ENCODE assay signal across 15 cellular contexts in the genomic region with DNA sequence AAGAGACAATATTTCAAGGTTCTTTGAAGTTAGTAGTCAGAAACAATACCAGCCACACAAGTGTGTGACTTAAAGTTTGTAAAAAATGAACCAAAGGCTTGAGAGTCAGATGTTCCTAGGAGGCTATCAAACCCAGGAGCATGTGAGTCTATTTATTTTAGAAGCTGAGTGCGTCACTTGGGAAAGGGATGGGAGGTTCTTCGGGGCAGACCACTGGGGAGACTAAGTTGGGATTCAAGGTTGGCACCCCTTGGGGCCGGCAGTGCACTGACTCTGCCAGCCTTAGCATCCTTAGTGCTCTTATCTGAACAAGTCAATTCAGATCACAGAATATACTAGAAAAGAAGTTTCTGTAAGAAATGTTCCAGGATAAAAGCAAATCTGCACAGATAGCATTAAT. TPM values are rescaled to one million over a fixed set of nuclear protein-coding genes. Genes with fewer than 3 reads are reported as not detected.
DNase-seq lines count a peak whose midpoint lies in the region; ATAC-seq and TF ChIP-seq lines count a peak whose summit lies in the region.
"Had no signal": no experiment of that assay in that cellular context is flagged by ENCODE, and none has a peak within 500 bp of the region (broad histone marks: within the 10 kb centered on the region; RNA-seq: fewer than 3 reads in every experiment).

No MANE protein-coding gene starts in this region.

- no peaks in the 10 kb centered on the region for H3K27me3 ChIP-seq in heart left ventricle
- no peaks in the 10 kb centered on the region for H3K27me3 ChIP-seq in subcutaneous abdominal adipose tissue (ENCODE audit: control insufficient read depth in 5 of 5, insufficient read depth in 4 of 5, low read length in 5 of 5)
- no peaks in the 10 kb centered on the region for H3K27me3 ChIP-seq in upper lobe of right lung

- no peak for TF ChIP-seq POLR2A in heart left ventricle (IDR thresholded peaks at IDR 0.05)

- H3K4me1 ChIP-seq in heart left ventricle, result peaks cover 0 to 43% (median 14%) of the 10 kb centered on the region in 12 donors
- peaks cover 2 to 17% (median 9%) of the 10 kb centered on the region in 5 donors for H3K4me1 ChIP-seq in subcutaneous abdominal adipose tissue (ENCODE audit: control insufficient read depth in 5 of 5, insufficient read depth in 5 of 5, low read length in 5 of 5)
- H3K4me1 ChIP-seq in upper lobe of right lung, result no peaks in the 10 kb centered on the region

- no peak overlapping the region for H3K4me3 ChIP-seq in heart left ventricle
- no peak overlapping the region for H3K4me3 ChIP-seq in subcutaneous abdominal adipose tissue (ENCODE audit: low read depth in 1 of 5, low read length in 5 of 5)
- H3K4me3 ChIP-seq in upper lobe of right lung, result no peak overlapping the region
- H3K4me3 ChIP-seq: GM23338 had no signal

- no peak for DNase-seq in heart left ventricle
- DNase-seq in left cardiac atrium, result no peak
- no peak for DNase-seq in left ventricle myocardium superior
- no peak for DNase-seq in cardiac septum (ENCODE audit: low spot score)
- no peak for DNase-seq in upper lobe of right lung
- DNase-seq: Calu3; CD4-positive, alpha-beta memory T cell; COR-L47; DMS79 treated with DMSO at 0.1 percent for 48 hours; GF-D8; H9 had no signal

- WGBS in heart left ventricle, 4 donors, result 39 to 56% (median 45%) methylated on average over 3 of the region's 3 CpGs

- intact Hi-C loops in heart left ventricle (cut with DNase I) (loop anchor here in 1 of 10 donors (5.0 kb wide), 1 partner anchor 94 kb away; no protein-coding TSS in a partner anchor), left cardiac atrium (cut with DNase I) (no loop called here), left ventricle myocardium superior (cut with micrococcal nuclease) (no loop called here), cardiac septum (cut with DNase I) (no loop called here), upper lobe of right lung (cut with DNase I) (no loop called here)

- ATAC-seq in heart left ventricle (peak; percentile 40 to 77 (median 58)), left cardiac atrium (no peak), left ventricle myocardium superior (peak; percentile 51), upper lobe of right lung (no peak)
- ATAC-seq: GM23338, HCT116 had no signal

- H3K9me3 ChIP-seq in heart left ventricle, result no peaks in the 10 kb centered on the region
- H3K9me3 ChIP-seq in subcutaneous abdominal adipose tissue (ENCODE audit: control insufficient read depth in 5 of 5, low read length in 5 of 5), result no peaks in the 10 kb centered on the region
- no peaks in the 10 kb centered on the region for H3K9me3 ChIP-seq in upper lobe of right lung

- no peak for TF ChIP-seq CTCF in heart left ventricle (IDR thresholded peaks at IDR 0.05)
- TF ChIP-seq CTCF in upper lobe of right lung (IDR thresholded peaks at IDR 0.05), result no peak

- H3K27ac ChIP-seq in heart left ventricle, result peak overlapping the region in 9 of 12 donors; percentile 8 to 72 (median 63)
- H3K27ac ChIP-seq in subcutaneous abdominal adipose tissue (ENCODE audit: low read depth, low read length), result peak overlapping the region; percentile 78
- H3K27ac ChIP-seq in upper lobe of right lung, result no peak overlapping the region
- H3K27ac ChIP-seq: 22Rv1 had no signal

- peaks cover 0 to 42% (median 6%) of the 10 kb centered on the region in 9 donors for H3K36me3 ChIP-seq in heart left ventricle
- peaks cover 4 to 32% (median 24%) of the 10 kb centered on the region in 5 donors for H3K36me3 ChIP-seq in subcutaneous abdominal adipose tissue (ENCODE audit: control insufficient read depth in 5 of 5, insufficient read depth in 5 of 5, low read length in 5 of 5)
- no peaks in the 10 kb centered on the region for H3K36me3 ChIP-seq in upper lobe of right lung

- H3K9ac ChIP-seq in subcutaneous abdominal adipose tissue (ENCODE audit: low read length in 5 of 5), result peak overlapping the region in 1 of 5 donors; percentile 49

RNA-seq across cellular contexts. Expression of a gene that starts 50.1 kb away (rescaled TPM):
- 100 to 1,000 TPM in 1 of 9 donors, 10 to 100 TPM in 8; 23.6 to 243 (median 52.8) TPM for total RNA-seq in heart left ventricle
- polyA plus RNA-seq in heart left ventricle, result 100 to 1,000 TPM in 1 of 2 donors, 10 to 100 TPM in 1; 17.4 to 210 TPM
- total RNA-seq in left cardiac atrium, result 10 to 100 TPM; 45.6 to 51.2 TPM
- total RNA-seq in left ventricle myocardium superior, result 42.2 TPM
- 80.8 TPM for total RNA-seq in cardiac septum
- total RNA-seq in upper lobe of right lung, result 63.7 TPM

Comparison
In these comparisons a context has a peak if more than half of its experiments do, and no peak if none do; other contexts are left out.
1. ATAC-seq: peak in heart left ventricle (4 of 4) and left ventricle myocardium superior (single experiment); none in left cardiac atrium (0 of 2) and upper lobe of right lung (single experiment).